16 cellular contexts compared by ENCODE assay signal in the genomic region with DNA sequence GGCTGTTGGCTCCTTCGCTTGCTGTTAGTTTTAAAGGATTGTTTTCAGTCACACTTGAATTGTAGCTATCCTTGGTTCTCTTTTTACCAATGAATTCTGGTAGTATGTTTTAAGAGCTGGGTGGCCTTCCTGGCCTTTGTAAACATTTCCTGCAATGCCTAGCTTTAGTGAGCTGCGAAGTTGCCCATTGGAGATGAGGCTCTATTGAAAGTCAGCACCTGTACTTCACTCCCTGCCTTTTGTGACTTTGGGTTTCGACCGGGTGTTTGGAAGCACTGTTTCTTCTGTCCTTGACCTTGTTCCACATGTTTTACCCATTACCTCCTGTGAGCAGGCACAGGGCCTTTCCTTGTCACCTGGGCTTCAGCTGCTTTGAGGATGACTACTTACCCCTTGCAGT.
DNase-seq lines count a peak whose midpoint lies in the region; ATAC-seq and TF ChIP-seq lines count a peak whose summit lies in the region.
"Had no signal": no experiment of that assay in that cellular context is flagged by ENCODE, and none has a peak within 500 bp of the region (broad histone marks: within the 10 kb centered on the region; RNA-seq: fewer than 3 reads in every experiment).

No MANE protein-coding gene starts in this region.

- H3K36me3 ChIP-seq in left ventricle myocardium inferior: no peaks in the 10 kb centered on the region
- no peaks in the 10 kb centered on the region for H3K36me3 ChIP-seq in naive thymus-derived CD4-positive, alpha-beta T cell (ENCODE audit: control insufficient read depth in 2 of 3, insufficient read depth in 3 of 3, low read length in 3 of 3)
- no peaks in the 10 kb centered on the region for H3K36me3 ChIP-seq in thyroid gland

- POLR2A ChIA-PET in naive thymus-derived CD4-positive, alpha-beta T cell (lab: Charles Lee): no interaction called here

- H3K36me3 Mint-ChIP-seq in brain: peaks cover 65% of the 10 kb centered on the region
- H3K36me3 Mint-ChIP-seq in naive thymus-derived CD4-positive, alpha-beta T cell: peaks cover 1 to 25% (median 14%) of the 10 kb centered on the region in 5 donors
- H3K36me3 Mint-ChIP-seq in T-helper 2 cell treated with Interferon-gamma antibody and Interleukin-4, amounts not matched to agents 5 μg/mL and 100 μg/mL, for 36 hours (ENCODE audit: low read depth): peaks cover 41% of the 10 kb centered on the region

- H3K27me3 ChIP-seq in left ventricle myocardium inferior (ENCODE audit: low read depth): no peaks in the 10 kb centered on the region
- H3K27me3 ChIP-seq in naive thymus-derived CD4-positive, alpha-beta T cell (ENCODE audit: control insufficient read depth in 2 of 2, insufficient read depth in 2 of 2, low read length in 2 of 2): no peaks in the 10 kb centered on the region
- no peaks in the 10 kb centered on the region for H3K27me3 ChIP-seq in thyroid gland
- H3K27me3 ChIP-seq: SJCRH30 had no signal

- no peak overlapping the region for H3K4me3 ChIP-seq in left ventricle myocardium inferior
- no peak overlapping the region for H3K4me3 ChIP-seq in naive thymus-derived CD4-positive, alpha-beta T cell (ENCODE audit: low read length)
- H3K4me3 ChIP-seq in thyroid gland (replicated peaks in 1 of 3): no peak overlapping the region
- H3K4me3 ChIP-seq: GM23248, SJCRH30 had no signal

- H3K4me1 Mint-ChIP-seq in brain: peaks cover 52% of the 10 kb centered on the region
- peaks cover 35 to 75% (median 73%) of the 10 kb centered on the region in 7 donors for H3K4me1 Mint-ChIP-seq in naive thymus-derived CD4-positive, alpha-beta T cell
- peaks cover 24% of the 10 kb centered on the region for H3K4me1 Mint-ChIP-seq in T-helper 2 cell treated with Interferon-gamma antibody and Interleukin-4, amounts not matched to agents 5 μg/mL and 100 μg/mL, for 36 hours (ENCODE audit: low read depth)

- H3K9me3 ChIP-seq in left ventricle myocardium inferior (replicated peaks) (no peaks in the 10 kb centered on the region), thyroid gland (no peaks in the 10 kb centered on the region)
- H3K9me3 ChIP-seq in naive thymus-derived CD4-positive, alpha-beta T cell (ENCODE audit: control insufficient read depth in 2 of 3, low read length in 3 of 3): no peaks in the 10 kb centered on the region
- H3K9me3 ChIP-seq: SJCRH30 had no signal

- peaks cover 86% of the 10 kb centered on the region for H3K4me1 ChIP-seq in left ventricle myocardium inferior
- peaks cover 26 to 43% of the 10 kb centered on the region in 2 donors for H3K4me1 ChIP-seq in naive thymus-derived CD4-positive, alpha-beta T cell (ENCODE audit: control insufficient read depth in 2 of 2, insufficient read depth in 2 of 2, low read length in 2 of 2)
- H3K4me1 ChIP-seq in thyroid gland: peaks cover 28 to 30% of the 10 kb centered on the region in 2 donors

- intact Hi-C loops in left ventricle myocardium inferior (cut with micrococcal nuclease): no loop called here
- intact Hi-C loops in cardiac septum (cut with DNase I): no loop called here
- intact Hi-C loops in naive thymus-derived CD4-positive, alpha-beta T cell (cut with micrococcal nuclease): loop anchor here in 1 of 2 donors (1.0 kb wide), 1 partner anchor 8 kb away; no protein-coding TSS in a partner anchor
- intact Hi-C loops in thyroid gland (cut with DNase I): no loop called here

- 29 to 34% methylated on average over 4 of the region's 4 CpGs for WGBS in thyroid gland, 2 donors

- TF ChIP-seq CTCF in left ventricle myocardium inferior (IDR thresholded peaks at IDR 0.05; ENCODE audit: borderline replicate concordance) (no peak), brain (conservative IDR thresholded peaks at IDR 0.05) (no peak), thyroid gland (IDR thresholded peaks at IDR 0.05) (no peak)

- no peak for DNase-seq in left ventricle myocardium inferior
- DNase-seq in cardiac septum (ENCODE audit: low spot score): no peak
- DNase-seq in naive thymus-derived CD4-positive, alpha-beta T cell: no peak
- DNase-seq in thyroid gland: peak; percentile 21 to 27
- no peak for DNase-seq in NCI-H510A treated with DMSO at 0.1 percent for 48 hours (lab: John Stamatoyannopoulos, UW)
- no peak for DNase-seq in T-helper 2 cell treated with Interferon-gamma antibody and Interleukin-4, amounts not matched to agents 5 μg/mL and 100 μg/mL, for 36 hours (ENCODE audit: low spot score)
- DNase-seq: activated CD4-positive, CD25-positive, alpha-beta regulatory T cell treated with anti-CD3 and anti-CD28 coated beads, Interleukin-2, amount 50 U/mL, for 72 hours; COR-L47; effector CD8-positive, alpha-beta T cell; GM23248; left ventricle myocardium superior; NCI-H2029 treated with DMSO at 0.1 percent for 48 hours; NCI-H524 treated with DMSO at 0.1 percent for 48 hours; SJCRH30 had no signal

- peaks cover 4 to 11% (median 6%) of the 10 kb centered on the region in 5 experiments for H3K9me3 Mint-ChIP-seq in brain
- peaks cover 0 to 2% (median 0%) of the 10 kb centered on the region in 11 donors for H3K9me3 Mint-ChIP-seq in naive thymus-derived CD4-positive, alpha-beta T cell
- H3K9me3 Mint-ChIP-seq in T-helper 2 cell treated with Interferon-gamma antibody and Interleukin-4, amounts not matched to agents 5 μg/mL and 100 μg/mL, for 36 hours: no peaks in the 10 kb centered on the region

- TF ChIP-seq POLR2A in thyroid gland (IDR thresholded peaks at IDR 0.05): no peak

- no peaks in the 10 kb centered on the region for H3K27me3 Mint-ChIP-seq in brain
- no peaks in the 10 kb centered on the region for H3K27me3 Mint-ChIP-seq in naive thymus-derived CD4-positive, alpha-beta T cell
- no peaks in the 10 kb centered on the region for H3K27me3 Mint-ChIP-seq in T-helper 2 cell treated with Interferon-gamma antibody and Interleukin-4, amounts not matched to agents 5 μg/mL and 100 μg/mL, for 36 hours (ENCODE audit: low read depth)

- no peak for ATAC-seq in naive thymus-derived CD4-positive, alpha-beta T cell
- no peak for ATAC-seq in HG02981 (IDR thresholded peaks at IDR 0.05; ENCODE audit: unreplicated experiment)

- CTCF ChIA-PET in naive thymus-derived CD4-positive, alpha-beta T cell (lab: Charles Lee): no interaction called here

- H3K27ac ChIP-seq in left ventricle myocardium inferior (replicated peaks): peak overlapping the region; percentile 55
- peak overlapping the region; percentile 3 for H3K27ac ChIP-seq in naive thymus-derived CD4-positive, alpha-beta T cell (ENCODE audit: low read depth, low read length)
- H3K27ac ChIP-seq in thyroid gland: peak overlapping the region in 1 of 3 donors; percentile 7
- H3K27ac ChIP-seq: GM23248, SJCRH30 had no signal

- H3K4me3 Mint-ChIP-seq in brain: peak overlapping the region in 1 of 5 experiments; percentile 13
- H3K4me3 Mint-ChIP-seq in naive thymus-derived CD4-positive, alpha-beta T cell: peak overlapping the region in 8 of 10 donors; percentile 15 to 69 (median 58)
- no peak overlapping the region for H3K4me3 Mint-ChIP-seq in T-helper 2 cell treated with Interferon-gamma antibody and Interleukin-4, amounts not matched to agents 5 μg/mL and 100 μg/mL, for 36 hours

- H3K27ac Mint-ChIP-seq in brain: peak overlapping the region in 3 of 5 experiments; percentile 51 to 86 (median 82)
- H3K27ac Mint-ChIP-seq in naive thymus-derived CD4-positive, alpha-beta T cell: peak overlapping the region in 8 of 9 donors; percentile 55 to 91 (median 77)
- H3K27ac Mint-ChIP-seq in T-helper 2 cell treated with Interferon-gamma antibody and Interleukin-4, amounts not matched to agents 5 μg/mL and 100 μg/mL, for 36 hours: no peak overlapping the region

Comparison
In these comparisons a context has a peak if more than half of its experiments do, and no peak if none do; other contexts are left out.
1. DNase-seq: peak in thyroid gland (2 of 2); none in left ventricle myocardium inferior (single experiment), cardiac septum (single experiment), naive thymus-derived CD4-positive, alpha-beta T cell (0 of 9), NCI-H510A treated with DMSO at 0.1 percent for 48 hours (single experiment) and T-helper 2 cell treated with Interferon-gamma antibody and Interleukin-4, amounts not matched to agents 5 μg/mL and 100 μg/mL, for 36 hours (single experiment).